Comparison of ENCODE assay signal across 1 cellular context in genomic region chr19:12864721-12865715, GRCh38.
TF ChIP-seq lines count a peak whose summit lies in the region.

No MANE protein-coding gene starts in this region.

TF ChIP-seq in HepG2, 621 proteins besides CTCF, POLR2A, EP300 and RAD21 (continued from another document and continues in another):
- TF ChIP-seq HMGXB3 (CRISPR knock-in tag; IDR thresholded peaks at IDR 0.05; ENCODE audit: borderline replicate concordance) (peak; percentile 61; the same call in 1 of the 2 replicates), NR2F1 (CRISPR knock-in tag; IDR thresholded peaks at IDR 0.05) (0 out of 4 replicates have a peak, but pooled peaks of 1 of the 2 experiments have one; percentile 15), CBX2 (IDR thresholded peaks at IDR 0.05; ENCODE audit: low read depth, low read length) (no peak), CBX2 (CRISPR knock-in tag; IDR thresholded peaks at IDR 0.05; ENCODE audit: low read depth) (no peak), TSC22D2 (CRISPR knock-in tag; IDR thresholded peaks at IDR 0.05; ENCODE audit: borderline replicate concordance) (no peak), THRA (CRISPR knock-in tag; IDR thresholded peaks at IDR 0.05; ENCODE audit: borderline replicate concordance) (peak; percentile 51; the same call in 1 of the 2 replicates), ZNF550 (CRISPR knock-in tag; IDR thresholded peaks at IDR 0.05; ENCODE audit: borderline replicate concordance) (no peak), KDM2A (CRISPR knock-in tag; IDR thresholded peaks at IDR 0.05; ENCODE audit: borderline replicate concordance, low read depth) (peak; percentile 50; the same call in 1 of the 2 replicates), MTA1 (CRISPR knock-in tag; IDR thresholded peaks at IDR 0.05; ENCODE audit: borderline replicate concordance) (peak; percentile 60; the same call in 1 of the 2 replicates), ZMYM3 (CRISPR knock-in tag; IDR thresholded peaks at IDR 0.05) (peak; percentile 42; the same call in 1 of the 2 replicates), MIER3 (CRISPR knock-in tag; IDR thresholded peaks at IDR 0.05; ENCODE audit: borderline replicate concordance) (peak; percentile 20; the same call in 1 of the 2 replicates), MEIS2 (CRISPR knock-in tag; IDR thresholded peaks at IDR 0.05) (peak; percentile 36; the same call in 1 of the 2 replicates), HMG20A (CRISPR knock-in tag; IDR thresholded peaks at IDR 0.05; ENCODE audit: borderline replicate concordance) (peak; percentile 35; the same call in 1 of the 2 replicates), MAX (IDR thresholded peaks at IDR 0.05) (peak; percentile 74), KAT8 (CRISPR knock-in tag; IDR thresholded peaks at IDR 0.05) (peak; percentile 59; the same call in 1 of the 2 replicates), NCOA2 (CRISPR knock-in tag; IDR thresholded peaks at IDR 0.05) (0 out of 2 replicates have a peak, but pooled peaks have one; percentile 12), RFXAP (CRISPR knock-in tag; IDR thresholded peaks at IDR 0.05; ENCODE audit: borderline replicate concordance) (peak; percentile 43; the same call in 1 of the 2 replicates), SMAD3 (CRISPR knock-in tag; IDR thresholded peaks at IDR 0.05) (no peak), SAP130 (CRISPR knock-in tag; IDR thresholded peaks at IDR 0.05; ENCODE audit: low read depth) (peak; percentile 74), HNF4A (CRISPR knock-in tag; IDR thresholded peaks at IDR 0.05) (peak; percentile 95), ZNF878 (CRISPR knock-in tag; IDR thresholded peaks at IDR 0.05) (no peak), MTERF4 (CRISPR knock-in tag; IDR thresholded peaks at IDR 0.05) (peak; percentile 73; the same call in 1 of the 2 replicates), ZNF264 (CRISPR knock-in tag; IDR thresholded peaks at IDR 0.05) (0 out of 2 replicates have a peak, but pooled peaks have one; percentile 35), BORCS8-MEF2B (CRISPR knock-in tag; IDR thresholded peaks at IDR 0.05) (0 out of 2 replicates have a peak, but pooled peaks have one; percentile 62), TEAD3 (CRISPR knock-in tag; optimal IDR thresholded peaks at IDR 0.05; ENCODE audit: borderline replicate concordance) (peak; percentile 54), ZSCAN21 (CRISPR knock-in tag; IDR thresholded peaks at IDR 0.05; ENCODE audit: borderline replicate concordance) (peak; percentile 65; the same call in 1 of the 2 replicates), CEBPG (CRISPR knock-in tag; IDR thresholded peaks at IDR 0.05) (peak; percentile 62), GABPB1 (CRISPR knock-in tag; IDR thresholded peaks at IDR 0.05) (peak; percentile 41), XRCC5 (optimal IDR thresholded peaks at IDR 0.05; ENCODE audit: low read length) (peak; percentile 53), ZNF619 (CRISPR knock-in tag; IDR thresholded peaks at IDR 0.05) (peak; percentile 59; the same call in 1 of the 2 replicates), MLX (CRISPR knock-in tag; IDR thresholded peaks at IDR 0.05) (0 out of 2 replicates have a peak, but pooled peaks have one; percentile 12), ZC3H13 (CRISPR knock-in tag; IDR thresholded peaks at IDR 0.05) (no peak), ZNF777 (CRISPR knock-in tag; IDR thresholded peaks at IDR 0.05) (peak; percentile 81), CREB3 (CRISPR knock-in tag; IDR thresholded peaks at IDR 0.05) (no peak), RNF2 (conservative IDR thresholded peaks at IDR 0.05; ENCODE audit: low read depth) (0 out of 2 replicates have a peak, but pooled peaks have one; percentile 35)
- TF ChIP-seq, protein P1, sequence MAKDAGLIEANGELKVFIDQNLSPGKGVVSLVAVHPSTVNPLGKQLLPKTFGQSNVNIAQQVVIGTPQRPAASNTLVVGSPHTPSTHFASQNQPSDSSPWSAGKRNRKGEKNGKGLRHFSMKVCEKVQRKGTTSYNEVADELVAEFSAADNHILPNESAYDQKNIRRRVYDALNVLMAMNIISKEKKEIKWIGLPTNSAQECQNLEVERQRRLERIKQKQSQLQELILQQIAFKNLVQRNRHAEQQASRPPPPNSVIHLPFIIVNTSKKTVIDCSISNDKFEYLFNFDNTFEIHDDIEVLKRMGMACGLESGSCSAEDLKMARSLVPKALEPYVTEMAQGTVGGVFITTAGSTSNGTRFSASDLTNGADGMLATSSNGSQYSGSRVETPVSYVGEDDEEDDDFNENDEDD (CRISPR knock-in tag; IDR thresholded peaks at IDR 0.05; ENCODE audit: borderline replicate concordance): peak; percentile 49; the same call in 1 of the 2 replicates
- TF ChIP-seq, protein P2, sequence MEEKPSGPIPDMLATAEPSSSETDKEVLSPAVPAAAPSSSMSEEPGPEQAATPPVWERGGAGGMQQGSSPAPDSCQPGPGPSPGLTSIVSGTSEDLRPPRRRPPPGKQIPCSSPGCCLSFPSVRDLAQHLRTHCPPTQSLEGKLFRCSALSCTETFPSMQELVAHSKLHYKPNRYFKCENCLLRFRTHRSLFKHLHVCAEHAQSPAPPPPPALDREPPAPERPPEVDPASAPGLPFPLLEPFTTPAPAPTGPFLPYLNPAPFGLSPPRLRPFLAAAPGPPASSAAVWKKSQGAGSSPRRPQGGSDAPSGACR (CRISPR knock-in tag; IDR thresholded peaks at IDR 0.05): 0 out of 2 replicates have a peak, but pooled peaks have one; percentile 2
- TF ChIP-seq, protein P3, sequence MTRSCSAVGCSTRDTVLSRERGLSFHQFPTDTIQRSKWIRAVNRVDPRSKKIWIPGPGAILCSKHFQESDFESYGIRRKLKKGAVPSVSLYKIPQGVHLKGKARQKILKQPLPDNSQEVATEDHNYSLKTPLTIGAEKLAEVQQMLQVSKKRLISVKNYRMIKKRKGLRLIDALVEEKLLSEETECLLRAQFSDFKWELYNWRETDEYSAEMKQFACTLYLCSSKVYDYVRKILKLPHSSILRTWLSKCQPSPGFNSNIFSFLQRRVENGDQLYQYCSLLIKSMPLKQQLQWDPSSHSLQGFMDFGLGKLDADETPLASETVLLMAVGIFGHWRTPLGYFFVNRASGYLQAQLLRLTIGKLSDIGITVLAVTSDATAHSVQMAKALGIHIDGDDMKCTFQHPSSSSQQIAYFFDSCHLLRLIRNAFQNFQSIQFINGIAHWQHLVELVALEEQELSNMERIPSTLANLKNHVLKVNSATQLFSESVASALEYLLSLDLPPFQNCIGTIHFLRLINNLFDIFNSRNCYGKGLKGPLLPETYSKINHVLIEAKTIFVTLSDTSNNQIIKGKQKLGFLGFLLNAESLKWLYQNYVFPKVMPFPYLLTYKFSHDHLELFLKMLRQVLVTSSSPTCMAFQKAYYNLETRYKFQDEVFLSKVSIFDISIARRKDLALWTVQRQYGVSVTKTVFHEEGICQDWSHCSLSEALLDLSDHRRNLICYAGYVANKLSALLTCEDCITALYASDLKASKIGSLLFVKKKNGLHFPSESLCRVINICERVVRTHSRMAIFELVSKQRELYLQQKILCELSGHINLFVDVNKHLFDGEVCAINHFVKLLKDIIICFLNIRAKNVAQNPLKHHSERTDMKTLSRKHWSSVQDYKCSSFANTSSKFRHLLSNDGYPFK (CRISPR knock-in tag; IDR thresholded peaks at IDR 0.05; ENCODE audit: borderline replicate concordance): peak; percentile 25; the same call in 1 of the 2 replicates
- TF ChIP-seq, protein P4, sequence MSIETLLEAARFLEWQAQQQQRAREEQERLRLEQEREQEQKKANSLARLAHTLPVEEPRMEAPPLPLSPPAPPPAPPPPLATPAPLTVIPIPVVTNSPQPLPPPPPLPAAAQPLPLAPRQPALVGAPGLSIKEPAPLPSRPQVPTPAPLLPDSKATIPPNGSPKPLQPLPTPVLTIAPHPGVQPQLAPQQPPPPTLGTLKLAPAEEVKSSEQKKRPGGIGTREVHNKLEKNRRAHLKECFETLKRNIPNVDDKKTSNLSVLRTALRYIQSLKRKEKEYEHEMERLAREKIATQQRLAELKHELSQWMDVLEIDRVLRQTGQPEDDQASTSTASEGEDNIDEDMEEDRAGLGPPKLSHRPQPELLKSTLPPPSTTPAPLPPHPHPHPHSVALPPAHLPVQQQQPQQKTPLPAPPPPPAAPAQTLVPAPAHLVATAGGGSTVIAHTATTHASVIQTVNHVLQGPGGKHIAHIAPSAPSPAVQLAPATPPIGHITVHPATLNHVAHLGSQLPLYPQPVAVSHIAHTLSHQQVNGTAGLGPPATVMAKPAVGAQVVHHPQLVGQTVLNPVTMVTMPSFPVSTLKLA (IDR thresholded peaks at IDR 0.05): 0 out of 2 replicates have a peak, but pooled peaks have one; percentile 5
- TF ChIP-seq, protein P5, sequence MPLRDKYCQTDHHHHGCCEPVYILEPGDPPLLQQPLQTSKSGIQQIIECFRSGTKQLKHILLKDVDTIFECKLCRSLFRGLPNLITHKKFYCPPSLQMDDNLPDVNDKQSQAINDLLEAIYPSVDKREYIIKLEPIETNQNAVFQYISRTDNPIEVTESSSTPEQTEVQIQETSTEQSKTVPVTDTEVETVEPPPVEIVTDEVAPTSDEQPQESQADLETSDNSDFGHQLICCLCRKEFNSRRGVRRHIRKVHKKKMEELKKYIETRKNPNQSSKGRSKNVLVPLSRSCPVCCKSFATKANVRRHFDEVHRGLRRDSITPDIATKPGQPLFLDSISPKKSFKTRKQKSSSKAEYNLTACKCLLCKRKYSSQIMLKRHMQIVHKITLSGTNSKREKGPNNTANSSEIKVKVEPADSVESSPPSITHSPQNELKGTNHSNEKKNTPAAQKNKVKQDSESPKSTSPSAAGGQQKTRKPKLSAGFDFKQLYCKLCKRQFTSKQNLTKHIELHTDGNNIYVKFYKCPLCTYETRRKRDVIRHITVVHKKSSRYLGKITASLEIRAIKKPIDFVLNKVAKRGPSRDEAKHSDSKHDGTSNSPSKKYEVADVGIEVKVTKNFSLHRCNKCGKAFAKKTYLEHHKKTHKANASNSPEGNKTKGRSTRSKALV (CRISPR knock-in tag; IDR thresholded peaks at IDR 0.05): peak; percentile 37; the same call in 1 of the 2 replicates
- TF ChIP-seq, protein P6, sequence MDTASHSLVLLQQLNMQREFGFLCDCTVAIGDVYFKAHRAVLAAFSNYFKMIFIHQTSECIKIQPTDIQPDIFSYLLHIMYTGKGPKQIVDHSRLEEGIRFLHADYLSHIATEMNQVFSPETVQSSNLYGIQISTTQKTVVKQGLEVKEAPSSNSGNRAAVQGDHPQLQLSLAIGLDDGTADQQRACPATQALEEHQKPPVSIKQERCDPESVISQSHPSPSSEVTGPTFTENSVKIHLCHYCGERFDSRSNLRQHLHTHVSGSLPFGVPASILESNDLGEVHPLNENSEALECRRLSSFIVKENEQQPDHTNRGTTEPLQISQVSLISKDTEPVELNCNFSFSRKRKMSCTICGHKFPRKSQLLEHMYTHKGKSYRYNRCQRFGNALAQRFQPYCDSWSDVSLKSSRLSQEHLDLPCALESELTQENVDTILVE (CRISPR knock-in tag; IDR thresholded peaks at IDR 0.05): no peak
